1 cellular context compared by ENCODE assay signal in the genomic region with DNA sequence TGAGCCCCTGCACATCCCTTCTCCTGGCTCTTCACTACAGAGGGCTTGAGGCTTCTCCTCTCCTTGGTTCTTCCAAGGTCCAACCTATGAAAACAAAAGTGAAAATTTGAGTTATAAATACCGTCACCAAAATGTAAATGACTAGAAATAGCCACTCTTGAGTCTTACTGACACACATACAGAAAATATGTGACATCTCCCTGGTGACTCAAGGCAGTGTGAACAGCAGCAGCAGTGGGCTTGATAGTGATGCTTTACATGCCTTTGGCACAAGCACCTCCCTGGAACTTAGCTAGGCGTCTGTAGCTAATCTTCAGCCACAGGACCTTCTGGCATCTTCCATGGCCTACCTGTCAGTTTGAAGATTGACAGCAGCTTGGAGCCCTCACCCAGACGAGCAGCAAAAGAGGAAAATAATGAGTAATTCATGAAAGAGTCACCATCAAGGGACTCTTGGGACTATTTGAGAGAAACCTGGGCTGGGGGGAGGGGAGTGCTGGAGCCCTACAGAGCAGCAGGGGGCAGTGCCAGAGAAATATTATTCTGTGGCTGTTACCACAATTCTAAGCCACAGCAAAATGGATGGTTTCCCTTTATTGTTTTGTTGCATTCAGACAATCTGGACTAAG.
TF ChIP-seq lines count a peak whose summit lies in the region.

No MANE protein-coding gene starts in this region.

TF ChIP-seq in GM12878, 131 proteins besides CTCF, POLR2A, EP300 and RAD21 (continued from another document):
- TF ChIP-seq, protein P1, sequence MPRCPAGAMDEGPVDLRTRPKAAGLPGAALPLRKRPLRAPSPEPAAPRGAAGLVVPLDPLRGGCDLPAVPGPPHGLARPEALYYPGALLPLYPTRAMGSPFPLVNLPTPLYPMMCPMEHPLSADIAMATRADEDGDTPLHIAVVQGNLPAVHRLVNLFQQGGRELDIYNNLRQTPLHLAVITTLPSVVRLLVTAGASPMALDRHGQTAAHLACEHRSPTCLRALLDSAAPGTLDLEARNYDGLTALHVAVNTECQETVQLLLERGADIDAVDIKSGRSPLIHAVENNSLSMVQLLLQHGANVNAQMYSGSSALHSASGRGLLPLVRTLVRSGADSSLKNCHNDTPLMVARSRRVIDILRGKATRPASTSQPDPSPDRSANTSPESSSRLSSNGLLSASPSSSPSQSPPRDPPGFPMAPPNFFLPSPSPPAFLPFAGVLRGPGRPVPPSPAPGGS (IDR thresholded peaks at IDR 0.05; ENCODE audit: borderline replicate concordance, insufficient read depth, low read depth, low read length, poor library complexity, severe bottlenecking), result peak; percentile 72
- TF ChIP-seq ZNF207 (IDR thresholded peaks at IDR 0.05; ENCODE audit: borderline replicate concordance) (no peak), MEF2A (IDR thresholded peaks at IDR 0.05; ENCODE audit: insufficient read depth, low read depth, low read length) (no peak)
